ENCODE assay signal across 13 cellular contexts in genomic region chr1:227372662-227373061, GRCh38.
DNase-seq lines count a peak whose midpoint lies in the region; ATAC-seq and TF ChIP-seq lines count a peak whose summit lies in the region.
"Had no signal": no experiment of that assay in that cellular context is flagged by ENCODE, and none has a peak within 500 bp of the region (broad histone marks: within the 10 kb centered on the region; RNA-seq: fewer than 3 reads in every experiment).

No MANE protein-coding gene starts in this region.

- peaks cover 7% of the 10 kb centered on the region for H3K4me1 ChIP-seq in RWPE2 (ENCODE audit: insufficient read depth, poor library complexity, severe bottlenecking)

- no peaks in the 10 kb centered on the region for H3K27me3 ChIP-seq in RWPE2 (ENCODE audit: insufficient read depth, poor library complexity, severe bottlenecking)
- H3K27me3 ChIP-seq: BE2C had no signal

- peak; percentile 56; the same call in 1 of the 3 replicates for ATAC-seq in RWPE2 (ENCODE audit: low read depth)
- no peak for ATAC-seq in HG03025 (IDR thresholded peaks at IDR 0.05; ENCODE audit: low FRiP score, unreplicated experiment)
- ATAC-seq: activated CD4-positive, CD25-positive, alpha-beta regulatory T cell treated with anti-CD3 and anti-CD28 coated beads, Interleukin-2, amount 50 U/mL, for 24 hours; stimulated activated naive CD8-positive, alpha-beta T cell treated with anti-CD3 and anti-CD28 coated beads, Interleukin-15, Interleukin-2, amounts not matched to agents 100 U/mL and 50 U/mL, for 24 hours had no signal

- no peaks in the 10 kb centered on the region for H3K36me3 ChIP-seq in RWPE2 (ENCODE audit: low read depth)
- H3K36me3 ChIP-seq: BE2C had no signal

- no peaks in the 10 kb centered on the region for H3K9me3 ChIP-seq in RWPE2 (ENCODE audit: severe bottlenecking)
- H3K9me3 ChIP-seq: BE2C had no signal

- no peak overlapping the region for H3K27ac ChIP-seq in RWPE2 (ENCODE audit: poor library complexity, severe bottlenecking)

- DNase-seq in AG08395 (ENCODE audit: low spot score): peak; percentile 20
- DNase-seq in HCEC 1CT: peak; percentile 73
- DNase-seq in RWPE2 (ENCODE audit: low spot score): no peak
- peak; percentile 73 for DNase-seq in fibroblast of peridontal ligament (ENCODE audit: extremely low read depth)
- DNase-seq in NCI-H1930 (lab: John Stamatoyannopoulos, UW): no peak
- no peak for DNase-seq in RPMI8226
- no peak for DNase-seq in activated CD4-positive, alpha-beta T cell treated with anti-CD3 and anti-CD28 coated beads for 48 hours
- DNase-seq: activated T-cell treated with anti-CD3 and anti-CD28 coated beads, Interleukin-2, amount 50 U/mL, for 48 hours; BE2C; GDM1; stimulated activated naive CD8-positive, alpha-beta T cell treated with anti-CD3 and anti-CD28 coated beads, Interleukin-15, Interleukin-2, amounts not matched to agents 100 U/mL and 50 U/mL, for 24 hours had no signal

- no peak overlapping the region for H3K4me3 ChIP-seq in RWPE2 (ENCODE audit: severe bottlenecking)

- TF ChIP-seq CTCF in RWPE2 (IDR thresholded peaks at IDR 0.05; ENCODE audit: poor library complexity, severe bottlenecking): no peak

Comparison
In these comparisons a context has a peak if more than half of its experiments do, and no peak if none do; other contexts are left out.
1. DNase-seq: peak in AG08395 (single experiment), HCEC 1CT (single experiment) and fibroblast of peridontal ligament (single experiment); none in RWPE2 (single experiment), NCI-H1930 (0 of 2), RPMI8226 (single experiment) and activated CD4-positive, alpha-beta T cell treated with anti-CD3 and anti-CD28 coated beads for 48 hours (single experiment).